1 cellular context compared by ENCODE assay signal in genomic region chr4:142407569-142407968, GRCh38.
TF ChIP-seq lines count a peak whose summit lies in the region.

No MANE protein-coding gene starts in this region.

TF ChIP-seq in IMR-90, 13 proteins besides CTCF, POLR2A, EP300 and RAD21:
- no peak for TF ChIP-seq USF2 (IDR thresholded peaks at IDR 0.05; ENCODE audit: low read depth, low read length)
- TF ChIP-seq CHD1 (IDR thresholded peaks at IDR 0.05; ENCODE audit: low read depth, low read length) = no peak
- TF ChIP-seq SMC3 (IDR thresholded peaks at IDR 0.05; ENCODE audit: low read depth, low read length) = no peak
- no peak for TF ChIP-seq MXI1 (IDR thresholded peaks at IDR 0.05; ENCODE audit: borderline replicate concordance, low read depth, low read length)
- no peak for TF ChIP-seq MAZ (IDR thresholded peaks at IDR 0.05; ENCODE audit: borderline replicate concordance, low read depth, low read length)
- TF ChIP-seq, protein P1, sequence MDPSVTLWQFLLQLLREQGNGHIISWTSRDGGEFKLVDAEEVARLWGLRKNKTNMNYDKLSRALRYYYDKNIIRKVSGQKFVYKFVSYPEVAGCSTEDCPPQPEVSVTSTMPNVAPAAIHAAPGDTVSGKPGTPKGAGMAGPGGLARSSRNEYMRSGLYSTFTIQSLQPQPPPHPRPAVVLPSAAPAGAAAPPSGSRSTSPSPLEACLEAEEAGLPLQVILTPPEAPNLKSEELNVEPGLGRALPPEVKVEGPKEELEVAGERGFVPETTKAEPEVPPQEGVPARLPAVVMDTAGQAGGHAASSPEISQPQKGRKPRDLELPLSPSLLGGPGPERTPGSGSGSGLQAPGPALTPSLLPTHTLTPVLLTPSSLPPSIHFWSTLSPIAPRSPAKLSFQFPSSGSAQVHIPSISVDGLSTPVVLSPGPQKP (IDR thresholded peaks at IDR 0.05; ENCODE audit: borderline replicate concordance, low read depth, low read length) = no peak
- no peak for TF ChIP-seq BHLHE40 (IDR thresholded peaks at IDR 0.05; ENCODE audit: low read depth, low read length)
- no peak for TF ChIP-seq MAFK (IDR thresholded peaks at IDR 0.05; ENCODE audit: low read depth, low read length)
- TF ChIP-seq RCOR1 (IDR thresholded peaks at IDR 0.05; ENCODE audit: insufficient replicate concordance, low read length) = no peak
- TF ChIP-seq FOS (IDR thresholded peaks at IDR 0.05; ENCODE audit: low read depth, low read length) = no peak
- TF ChIP-seq NFE2L2 (IDR thresholded peaks at IDR 0.05; ENCODE audit: low read depth, low read length) = no peak
- no peak for TF ChIP-seq CEBPB (IDR thresholded peaks at IDR 0.05; ENCODE audit: low read depth, low read length)
- no peak for TF ChIP-seq RFX5 (IDR thresholded peaks at IDR 0.05; ENCODE audit: low read depth, low read length)
